ENCODE assay signal across 20 cellular contexts in genomic region chr7:142352543-142352942, GRCh38.
DNase-seq lines count a peak whose midpoint lies in the region; ATAC-seq and TF ChIP-seq lines count a peak whose summit lies in the region.
"Had no signal": no experiment of that assay in that cellular context is flagged by ENCODE, and none has a peak within 500 bp of the region (broad histone marks: within the 10 kb centered on the region; RNA-seq: fewer than 3 reads in every experiment).

No MANE protein-coding gene starts in this region.

- H3K36me3 Mint-ChIP-seq in activated CD4-positive, alpha-beta T cell treated with anti-CD3 and anti-CD28 coated beads, Interleukin-2, amount 10 ng/mL, durations not matched to agents 7 days and 5 days (ENCODE audit: low read depth), result no peaks in the 10 kb centered on the region
- H3K36me3 Mint-ChIP-seq in activated T-helper 17 cell treated with anti-CD3 and anti-CD28 coated beads, Interleukin-2, amount 50 U/mL, for 72 hours (ENCODE audit: low read depth), result no peaks in the 10 kb centered on the region
- H3K36me3 Mint-ChIP-seq: stimulated activated memory B cell treated with anti-CD40 and anti-IgM and Interleukin-4, amounts not matched to agents 10 μg/mL and 1 μg/mL and 100 μg/mL, for 72 hours had no signal

- H2BK120ac ChIP-seq in IMR-90 (ENCODE audit: low read depth, low read length), result no peak overlapping the region
- H2BK120ac ChIP-seq in neuronal stem cell (ENCODE audit: low read depth, low read length), result no peak overlapping the region

- peak overlapping the region; percentile 24 for H2AFZ ChIP-seq in IMR-90 (replicated peaks; ENCODE audit: low read length, poor library complexity)
- H2AFZ ChIP-seq in neuronal stem cell (ENCODE audit: low read length), result no peak overlapping the region
- H2AFZ ChIP-seq: GM23248 had no signal

- H4K8ac ChIP-seq in IMR-90 (ENCODE audit: low read depth in 2 of 2, low read length in 2 of 2) (no peak overlapping the region), neuronal stem cell (ENCODE audit: low read depth, low read length) (no peak overlapping the region)

- in situ Hi-C loops in IMR-90 (cut with MboI; ENCODE audit: low sequenced_read_pairs), result no loop called here

- H3K23ac ChIP-seq in IMR-90 (ENCODE audit: low read depth, low read length), result no peak overlapping the region
- H3K23ac ChIP-seq in neuronal stem cell (ENCODE audit: low read depth, low read length, poor library complexity), result no peak overlapping the region

- no peak overlapping the region for H3K56ac ChIP-seq in IMR-90 (ENCODE audit: extremely low read depth, insufficient read depth, low read length)

- H3K14ac ChIP-seq in IMR-90 (replicated peaks; ENCODE audit: low read depth, low read length) (no peak overlapping the region), neuronal stem cell (ENCODE audit: low read length) (no peak overlapping the region)

- dilution Hi-C loops in IMR-90 (cut with HindIII; ENCODE audit: low sequenced_read_pairs, unreplicated experiment), result no loop called here

- H3K4me2 ChIP-seq in IMR-90 (ENCODE audit: low read depth, low read length), result no peak overlapping the region
- H3K4me2 ChIP-seq in neuronal stem cell (ENCODE audit: insufficient read depth, low read length, poor library complexity, severe bottlenecking), result no peak overlapping the region

- H3K27me3 ChIP-seq in IMR-90 (ENCODE audit: control insufficient read depth, insufficient read depth, low read length) (peaks cover 6% of the 10 kb centered on the region), neuronal stem cell (ENCODE audit: control insufficient read depth in 3 of 3, insufficient read depth in 3 of 3, low read depth in 1 of 3, low read length in 3 of 3) (no peaks in the 10 kb centered on the region), H7 (ENCODE audit: control insufficient read depth, insufficient read depth, low read length) (no peaks in the 10 kb centered on the region)
- H3K27me3 ChIP-seq: tibial nerve had no signal

- H3K9me1 ChIP-seq in IMR-90 (ENCODE audit: insufficient read depth, low read length), result no peaks in the 10 kb centered on the region

- no peaks in the 10 kb centered on the region for H4K20me1 ChIP-seq in IMR-90 (ENCODE audit: insufficient read depth, low read length)

- H3K9me3 ChIP-seq in IMR-90 (ENCODE audit: control insufficient read depth, insufficient read depth, low read length) (no peaks in the 10 kb centered on the region), neuronal stem cell (replicated peaks in 1 of 2; ENCODE audit: control insufficient read depth in 2 of 2, insufficient read depth in 1 of 2, low read depth in 1 of 2, low read length in 2 of 2) (peaks cover 0 to 3% of the 10 kb centered on the region in 2 donors)
- H3K9me3 ChIP-seq: tibial nerve had no signal

- H3K18ac ChIP-seq in IMR-90 (ENCODE audit: low read depth, low read length), result no peak overlapping the region
- H3K18ac ChIP-seq in neuronal stem cell (ENCODE audit: low read length), result peak overlapping the region; percentile 54

- TF ChIP-seq RAD21 in IMR-90 (IDR thresholded peaks at IDR 0.05; ENCODE audit: low read length), result no peak

- H3K27me3 Mint-ChIP-seq in activated CD4-positive, alpha-beta T cell treated with anti-CD3 and anti-CD28 coated beads, Interleukin-2, amount 10 ng/mL, durations not matched to agents 7 days and 5 days, result peaks cover 18% of the 10 kb centered on the region
- H3K27me3 Mint-ChIP-seq in activated T-helper 17 cell treated with anti-CD3 and anti-CD28 coated beads, Interleukin-2, amount 50 U/mL, for 72 hours, result no peaks in the 10 kb centered on the region

- WGBS in IMR-90 (ENCODE audit: extremely low coverage in 2 of 2, insufficient read length in 1 of 2), 2 experiments, result no CpG with 5 or more reads among the region's 9 CpGs
- WGBS in neuronal stem cell (ENCODE audit: extremely low coverage in 2 of 2, insufficient read length in 2 of 2, insufficient replicate concordance in 1 of 2), 2 donors, result no CpG with 5 or more reads among the region's 9 CpGs

- no peak for TF ChIP-seq CTCF in IMR-90 (conservative IDR thresholded peaks at IDR 0.05; ENCODE audit: low read depth, low read length)

- intact Hi-C loops in IMR-90 (cut with micrococcal nuclease), result no loop called here

- H3K4me1 Mint-ChIP-seq in activated CD4-positive, alpha-beta T cell treated with anti-CD3 and anti-CD28 coated beads, Interleukin-2, amount 10 ng/mL, durations not matched to agents 7 days and 5 days, result peaks cover 23% of the 10 kb centered on the region
- peaks cover 11% of the 10 kb centered on the region for H3K4me1 Mint-ChIP-seq in activated T-helper 17 cell treated with anti-CD3 and anti-CD28 coated beads, Interleukin-2, amount 50 U/mL, for 72 hours
- H3K4me1 Mint-ChIP-seq: stimulated activated memory B cell treated with anti-CD40 and anti-IgM and Interleukin-4, amounts not matched to agents 10 μg/mL and 1 μg/mL and 100 μg/mL, for 72 hours had no signal

- DNase-seq in activated CD4-positive, alpha-beta T cell treated with anti-CD3 and anti-CD28 coated beads, Interleukin-2, amount 10 ng/mL, durations not matched to agents 7 days and 5 days, result no peak
- DNase-seq in activated CD4-positive, alpha-beta T cell treated with anti-CD3 and anti-CD28 coated beads for 4 hours, result no peak
- DNase-seq in IMR-90 (peak; percentile 22), neuronal stem cell (ENCODE audit: low spot score) (no peak), D341Med (ENCODE audit: low spot score) (no peak), H7 (no peak)
- DNase-seq: dorsolateral prefrontal cortex, GM23248, left ventricle myocardium superior, NCI-H2029, NCI-H446 treated with DMSO at 0.1 percent for 48 hours, retina, RPMI8226 had no signal

- H3K4me1 ChIP-seq in IMR-90 (ENCODE audit: control insufficient read depth, insufficient read depth, low read length) (no peaks in the 10 kb centered on the region), neuronal stem cell (ENCODE audit: control insufficient read depth in 2 of 2, insufficient read depth in 1 of 2, low read depth in 1 of 2, low read length in 2 of 2) (peaks cover 0 to 3% of the 10 kb centered on the region in 2 donors)
- H3K4me1 ChIP-seq: tibial nerve had no signal

- no TSS peak for BruUV-seq in IMR-90 (replicated peaks; lab: Mats Ljungman, UMichigan)

- no peak overlapping the region for H2AK5ac ChIP-seq in IMR-90 (ENCODE audit: low read depth, low read length)
- H2AK5ac ChIP-seq in neuronal stem cell (ENCODE audit: low read depth, low read length), result no peak overlapping the region

- H3K27ac ChIP-seq in IMR-90 (ENCODE audit: insufficient read depth, low read length) (no peak overlapping the region), neuronal stem cell (replicated peaks; ENCODE audit: low read length) (no peak overlapping the region)
- H3K27ac ChIP-seq: C4-2B, dorsolateral prefrontal cortex, GM23248, tibial nerve had no signal

- H3K27ac Mint-ChIP-seq in activated CD4-positive, alpha-beta T cell treated with anti-CD3 and anti-CD28 coated beads, Interleukin-2, amount 10 ng/mL, durations not matched to agents 7 days and 5 days, result peak overlapping the region; percentile 26
- peak overlapping the region; percentile 22 for H3K27ac Mint-ChIP-seq in activated T-helper 17 cell treated with anti-CD3 and anti-CD28 coated beads, Interleukin-2, amount 50 U/mL, for 72 hours
- H3K27ac Mint-ChIP-seq: stimulated activated memory B cell treated with anti-CD40 and anti-IgM and Interleukin-4, amounts not matched to agents 10 μg/mL and 1 μg/mL and 100 μg/mL, for 72 hours had no signal

- ATAC-seq in IMR-90 (ENCODE audit: low read depth), result no peak
- ATAC-seq in activated T-helper 17 cell treated with anti-CD3 and anti-CD28 coated beads, Interleukin-2, amount 50 U/mL, for 72 hours (replicated peaks), result peak; percentile 86
- ATAC-seq in GM18867 (IDR thresholded peaks at IDR 0.05; ENCODE audit: unreplicated experiment), result no peak
- ATAC-seq: HepG2; left ventricle myocardium superior; SK-N-SH treated with all-trans-retinoic acid at 6 μM for 48 hours; stimulated activated memory B cell treated with anti-CD40 and anti-IgM and Interleukin-4, amounts not matched to agents 10 μg/mL and 1 μg/mL and 100 μg/mL, for 72 hours had no signal

- H3K79me1 ChIP-seq in IMR-90 (ENCODE audit: low read depth in 1 of 2, low read length in 2 of 2), result no peaks in the 10 kb centered on the region
- H3K79me1 ChIP-seq in neuronal stem cell (ENCODE audit: low read depth, low read length), result no peaks in the 10 kb centered on the region

- no peak overlapping the region for H2BK12ac ChIP-seq in neuronal stem cell (ENCODE audit: low read length)

- no peak overlapping the region for H3K4me3 ChIP-seq in IMR-90 (ENCODE audit: insufficient read depth, low read depth, low read length)
- no peak overlapping the region for H3K4me3 ChIP-seq in neuronal stem cell (ENCODE audit: low read length in 2 of 2)
- no peak overlapping the region for H3K4me3 ChIP-seq in H7 (ENCODE audit: insufficient read depth, low read depth, low read length)
- H3K4me3 ChIP-seq: dorsolateral prefrontal cortex, GM23248, tibial nerve had no signal

- H2AK9ac ChIP-seq in IMR-90 (replicated peaks; ENCODE audit: low read depth, low read length, poor library complexity), result no peak overlapping the region

- H3K4ac ChIP-seq in IMR-90 (ENCODE audit: low read depth, low read length), result no peak overlapping the region
- H3K4ac ChIP-seq in neuronal stem cell (ENCODE audit: low read length), result no peak overlapping the region

- H2BK20ac ChIP-seq in IMR-90 (ENCODE audit: low read depth, low read length), result no peak overlapping the region

- H4K5ac ChIP-seq in IMR-90 (ENCODE audit: low read depth, low read length), result no peak overlapping the region

- H3K36me3 ChIP-seq in IMR-90 (ENCODE audit: control insufficient read depth, insufficient read depth, low read length), result no peaks in the 10 kb centered on the region
- no peaks in the 10 kb centered on the region for H3K36me3 ChIP-seq in neuronal stem cell (replicated peaks in 1 of 2; ENCODE audit: control insufficient read depth in 2 of 2, insufficient read depth in 2 of 2, low read length in 2 of 2)
- H3K36me3 ChIP-seq in H7 (replicated peaks; ENCODE audit: control insufficient read depth, insufficient read depth, low read length), result no peaks in the 10 kb centered on the region
- H3K36me3 ChIP-seq: tibial nerve had no signal

- H4K91ac ChIP-seq in IMR-90 (ENCODE audit: insufficient read depth, low read depth, low read length), result no peak overlapping the region
- no peak overlapping the region for H4K91ac ChIP-seq in neuronal stem cell (ENCODE audit: low read depth, low read length, poor library complexity)

- POLR2A ChIA-PET in activated CD4-positive, alpha-beta T cell treated with anti-CD3 and anti-CD28 coated beads, Interleukin-2, amount 10 ng/mL, durations not matched to agents 7 days and 5 days (lab: Charles Lee), result no interaction called here
- POLR2A ChIA-PET in IMR-90 (lab: Charles Lee; ENCODE audit: unreplicated experiment), result no interaction called here

- H3K9ac ChIP-seq in IMR-90 (ENCODE audit: low read depth, low read length), result no peak overlapping the region
- H3K9ac ChIP-seq in neuronal stem cell (ENCODE audit: low read depth, low read length, poor library complexity), result no peak overlapping the region
- H3K9ac ChIP-seq: GM23248 had no signal

- H3K4me3 Mint-ChIP-seq in activated CD4-positive, alpha-beta T cell treated with anti-CD3 and anti-CD28 coated beads, Interleukin-2, amount 10 ng/mL, durations not matched to agents 7 days and 5 days, result peak overlapping the region; percentile 20
- peak overlapping the region; percentile 55 for H3K4me3 Mint-ChIP-seq in activated T-helper 17 cell treated with anti-CD3 and anti-CD28 coated beads, Interleukin-2, amount 50 U/mL, for 72 hours
- H3K4me3 Mint-ChIP-seq: stimulated activated memory B cell treated with anti-CD40 and anti-IgM and Interleukin-4, amounts not matched to agents 10 μg/mL and 1 μg/mL and 100 μg/mL, for 72 hours had no signal

- no peaks in the 10 kb centered on the region for H3K9me3 Mint-ChIP-seq in activated CD4-positive, alpha-beta T cell treated with anti-CD3 and anti-CD28 coated beads, Interleukin-2, amount 10 ng/mL, durations not matched to agents 7 days and 5 days
- H3K9me3 Mint-ChIP-seq in activated T-helper 17 cell treated with anti-CD3 and anti-CD28 coated beads, Interleukin-2, amount 50 U/mL, for 72 hours, result no peaks in the 10 kb centered on the region

- CTCF ChIA-PET in activated CD4-positive, alpha-beta T cell treated with anti-CD3 and anti-CD28 coated beads, Interleukin-2, amount 10 ng/mL, durations not matched to agents 7 days and 5 days (lab: Charles Lee), result interaction anchor here (0.6 to 1.3 kb wide), 5 partner anchors 9 to 464 kb away, joined by 3 to 6 read pairs (median 3); no protein-coding TSS in a partner anchor
- CTCF ChIA-PET in IMR-90 (lab: Yijun Ruan, JAX), result no interaction called here

- no peak overlapping the region for H2BK15ac ChIP-seq in IMR-90 (ENCODE audit: low read depth, low read length)
- no peak overlapping the region for H2BK15ac ChIP-seq in neuronal stem cell (ENCODE audit: low read length)

- TF ChIP-seq POLR2A in IMR-90 (IDR thresholded peaks at IDR 0.05; ENCODE audit: low read depth, low read length), result no peak

- H2BK5ac ChIP-seq in IMR-90 (ENCODE audit: low read depth, low read length, poor library complexity, severe bottlenecking) (no peak overlapping the region), neuronal stem cell (ENCODE audit: low read length) (no peak overlapping the region)
